Comparison of ENCODE assay signal across 27 cellular contexts in genomic region chr11:71151561-71151960, GRCh38.
"Had no signal": no experiment of that assay in that cellular context is flagged by ENCODE, and none has a peak within 500 bp of the region (broad histone marks: within the 10 kb centered on the region; RNA-seq: fewer than 3 reads in every experiment).

No MANE protein-coding gene starts in this region.

- H3K27me3 ChIP-seq: Peyer's patch, SJSA1 had no signal

- ATAC-seq: activated CD8-positive, alpha-beta memory T cell treated with anti-CD3 and anti-CD28 coated beads, Interleukin-2, amount 10 ng/mL, durations not matched to agents 7 days and 5 days; T-helper 17 cell had no signal

- FAIRE-seq: astrocyte had no signal

- H3K9me3 ChIP-seq: Peyer's patch, SJSA1 had no signal

- H3K9me3 Mint-ChIP-seq: activated B cell treated with CpG ODN at 0.5 μM for 24 hours; activated CD4-positive, alpha-beta T cell treated with anti-CD3 and anti-CD28 coated beads, Interleukin-2, amount 10 ng/mL, durations not matched to agents 24 days and 14 days; activated naive CD4-positive, alpha-beta T cell treated with anti-CD3 and anti-CD28 coated beads for 36 hours; activated T-cell treated with anti-CD3 and anti-CD28 coated beads, Interleukin-2, amount 50 U/mL, for 24 hours; activated T-helper 1 cell treated with anti-CD3 and anti-CD28 coated beads, Interleukin-12 subunit alpha, Interleukin-12 subunit beta, Interleukin-2, Interleukin-4 antibody, amounts not matched to agents 30 ng/mL and 10 ng/mL and 1 ng/mL, durations not matched to agents 14 hours and 24 hours and 36 hours had no signal

- H3K27ac Mint-ChIP-seq: activated B cell treated with CpG ODN at 0.5 μM for 24 hours; activated CD4-positive, alpha-beta T cell treated with anti-CD3 and anti-CD28 coated beads, Interleukin-2, amount 10 ng/mL, durations not matched to agents 24 days and 14 days; activated CD8-positive, alpha-beta memory T cell treated with anti-CD3 and anti-CD28 coated beads, Interleukin-2, amount 10 ng/mL, durations not matched to agents 7 days and 5 days; activated naive CD4-positive, alpha-beta T cell treated with anti-CD3 and anti-CD28 coated beads for 36 hours; activated naive CD8-positive, alpha-beta T cell; activated T-cell treated with anti-CD3 and anti-CD28 coated beads, Interleukin-2, amount 50 U/mL, for 24 hours; activated T-helper 1 cell treated with anti-CD3 and anti-CD28 coated beads, Interleukin-12 subunit alpha, Interleukin-12 subunit beta, Interleukin-2, Interleukin-4 antibody, amounts not matched to agents 30 ng/mL and 10 ng/mL and 1 ng/mL, durations not matched to agents 14 hours and 24 hours and 36 hours; brain; T-helper 17 cell had no signal

- H3K36me3 Mint-ChIP-seq: activated CD8-positive, alpha-beta memory T cell treated with anti-CD3 and anti-CD28 coated beads, Interleukin-2, amount 10 ng/mL, durations not matched to agents 7 days and 5 days; activated naive CD8-positive, alpha-beta T cell; brain had no signal

- H3K4me1 Mint-ChIP-seq: activated B cell treated with CpG ODN at 0.5 μM for 24 hours; activated CD4-positive, alpha-beta T cell treated with anti-CD3 and anti-CD28 coated beads, Interleukin-2, amount 10 ng/mL, durations not matched to agents 24 days and 14 days; activated CD8-positive, alpha-beta memory T cell treated with anti-CD3 and anti-CD28 coated beads, Interleukin-2, amount 10 ng/mL, durations not matched to agents 7 days and 5 days; T-helper 17 cell had no signal

- H3K4me2 ChIP-seq: KMS-11 had no signal

- H3K4me3 ChIP-seq: Peyer's patch, SJSA1 had no signal

- H3K9ac ChIP-seq: KMS-11 had no signal

- DNase-seq: activated B cell treated with CpG ODN at 0.5 μM for 24 hours; activated CD4-positive, alpha-beta T cell treated with anti-CD3 and anti-CD28 coated beads for 1 hour; activated CD4-positive, alpha-beta T cell treated with anti-CD3 and anti-CD28 coated beads, Interleukin-2, amount 10 ng/mL, durations not matched to agents 24 days and 14 days; activated CD4-positive, alpha-beta T cell treated with anti-CD3 and anti-CD28 coated beads, Interleukin-2, amount 50 U/mL, for 48 hours; activated CD8-positive, alpha-beta memory T cell treated with anti-CD3 and anti-CD28 coated beads, Interleukin-2, amount 10 ng/mL, durations not matched to agents 7 days and 5 days; activated gamma-delta T cell; activated naive CD4-positive, alpha-beta T cell treated with anti-CD3 and anti-CD28 coated beads for 36 hours; activated T-cell treated with anti-CD3 and anti-CD28 coated beads, Interleukin-2, amount 50 U/mL, for 24 hours; amygdala; MV-4-11; NCI-H1105 treated with DMSO at 0.1 percent for 48 hours; NCI-H1436 treated with DMSO at 0.1 percent for 48 hours; NCI-H187; NCI-H2081; NCI-H510A treated with DMSO at 0.1 percent for 48 hours; NCI-H69; Peyer's patch; Right ventricle myocardium superior; T-helper 17 cell; T-helper 9 cell had no signal

- H3K4me3 Mint-ChIP-seq: activated B cell treated with CpG ODN at 0.5 μM for 24 hours; activated CD4-positive, alpha-beta T cell treated with anti-CD3 and anti-CD28 coated beads, Interleukin-2, amount 10 ng/mL, durations not matched to agents 24 days and 14 days; activated CD8-positive, alpha-beta memory T cell treated with anti-CD3 and anti-CD28 coated beads, Interleukin-2, amount 10 ng/mL, durations not matched to agents 7 days and 5 days; activated naive CD4-positive, alpha-beta T cell treated with anti-CD3 and anti-CD28 coated beads for 36 hours; activated naive CD8-positive, alpha-beta T cell; activated T-cell treated with anti-CD3 and anti-CD28 coated beads, Interleukin-2, amount 50 U/mL, for 24 hours; activated T-helper 1 cell treated with anti-CD3 and anti-CD28 coated beads, Interleukin-12 subunit alpha, Interleukin-12 subunit beta, Interleukin-2, Interleukin-4 antibody, amounts not matched to agents 30 ng/mL and 10 ng/mL and 1 ng/mL, durations not matched to agents 14 hours and 24 hours and 36 hours; T-helper 17 cell had no signal

- H3K4me1 ChIP-seq: Peyer's patch, SJSA1 had no signal

- H3K36me3 ChIP-seq: Peyer's patch, SJSA1 had no signal

- H3K27ac ChIP-seq: KMS-11, Peyer's patch, RWPE1, SJSA1 had no signal
